In genomic region chr16:84905965-84906460, GRCh38 we compare ENCODE assay signal across 1 cellular context.
TF ChIP-seq lines count a peak whose summit lies in the region.

No MANE protein-coding gene starts in this region.

TF ChIP-seq in GM23338, 12 proteins besides CTCF, POLR2A, EP300 and RAD21 (continued from another document):
- TF ChIP-seq ZNF462 (CRISPR knock-in tag; IDR thresholded peaks at IDR 0.05) (no peak), STAT1 (IDR thresholded peaks at IDR 0.05; ENCODE audit: unreplicated experiment) (no peak), JUNB (IDR thresholded peaks at IDR 0.05; ENCODE audit: unreplicated experiment) (no peak), ETS1 (IDR thresholded peaks at IDR 0.05) (no peak), CREB1 (CRISPR knock-in tag; IDR thresholded peaks at IDR 0.05; ENCODE audit: low read depth) (no peak), REST (IDR thresholded peaks at IDR 0.05; ENCODE audit: unreplicated experiment) (no peak), EZH2phosphoT487 (IDR thresholded peaks at IDR 0.05; ENCODE audit: unreplicated experiment) (no peak)
